Comparison of ENCODE assay signal across 13 cellular contexts in the genomic region with DNA sequence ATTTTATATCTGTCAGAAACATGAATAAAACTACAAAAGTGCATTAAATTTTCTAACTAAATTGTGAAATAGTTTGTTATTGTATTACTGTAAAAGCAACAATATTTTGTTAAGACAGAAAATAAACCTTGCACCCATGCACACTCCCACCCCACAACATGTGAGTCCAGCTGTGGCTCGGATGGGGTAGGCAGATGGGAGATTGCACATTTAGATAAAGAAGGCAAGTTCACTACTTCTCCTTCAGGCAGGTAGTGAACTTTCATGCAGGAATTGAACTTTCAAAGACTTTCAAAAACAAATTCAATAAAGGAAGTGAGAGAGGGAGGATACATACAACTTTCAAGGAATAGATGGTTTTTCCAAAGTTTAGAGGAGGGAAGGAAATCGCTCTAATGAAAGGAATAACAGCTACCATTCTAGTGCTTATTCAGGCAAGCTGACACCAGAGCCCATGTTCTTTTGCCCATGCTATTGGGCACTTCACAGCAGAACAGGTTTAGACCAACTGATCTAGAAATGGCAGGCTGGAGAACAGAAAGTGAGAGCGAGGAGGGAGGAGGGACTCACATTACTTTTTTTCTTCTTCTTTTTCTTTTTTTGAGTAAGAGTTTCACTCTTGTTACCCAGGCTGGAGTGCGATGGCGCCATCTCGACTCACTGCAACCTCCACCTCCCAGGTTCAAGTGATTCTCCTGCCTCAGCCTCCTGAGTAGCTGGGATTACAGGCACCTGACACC. TPM values are rescaled to one million over a fixed set of nuclear protein-coding genes. Genes with fewer than 3 reads are reported as not detected.
A peak's percentile ranks its signal among the peaks of the same experiment; 100 is the strongest.
DNase-seq lines count a peak whose midpoint lies in the region; ATAC-seq and TF ChIP-seq lines count a peak whose summit lies in the region.
"Had no signal": no experiment of that assay in that cellular context is flagged by ENCODE, and none has a peak within 500 bp of the region (broad histone marks: within the 10 kb centered on the region; RNA-seq: fewer than 3 reads in every experiment).

No MANE protein-coding gene starts in this region.

- H3K4me3 ChIP-seq in KMS-11 (IDR thresholded peaks at IDR 0.05; ENCODE audit: insufficient read depth, low read depth, low read length) = no peak overlapping the region
- H3K4me3 ChIP-seq in lower leg skin (ENCODE audit: low read depth, poor library complexity, severe bottlenecking) = no peak overlapping the region
- H3K4me3 ChIP-seq: adrenal gland, BLaER1, right atrium auricular region, thyroid gland had no signal

- intact Hi-C loops in lower leg skin (cut with DNase I; ENCODE audit: low total_unique reads) = no loop called here

- H3K27ac Mint-ChIP-seq in stimulated activated memory B cell treated with anti-CD40 and anti-IgM and Interleukin-4, amounts not matched to agents 10 μg/mL and 1 μg/mL and 100 μg/mL, for 72 hours = peak overlapping the region; percentile 97

- no peaks in the 10 kb centered on the region for H4K20me1 ChIP-seq in KMS-11 (ENCODE audit: insufficient read depth)
- H4K20me1 ChIP-seq: BLaER1 had no signal

- H3K4me2 ChIP-seq in KMS-11 = peak overlapping the region; percentile 86
- H3K4me2 ChIP-seq: BLaER1 had no signal

- H3K36me3 Mint-ChIP-seq in stimulated activated memory B cell treated with anti-CD40 and anti-IgM and Interleukin-4, amounts not matched to agents 10 μg/mL and 1 μg/mL and 100 μg/mL, for 72 hours = no peaks in the 10 kb centered on the region

- H3K27me3 ChIP-seq in KMS-11 (ENCODE audit: insufficient read depth, low read depth) = no peaks in the 10 kb centered on the region
- H3K27me3 ChIP-seq: right atrium auricular region, thyroid gland had no signal

- H3K4me1 ChIP-seq in KMS-11 (ENCODE audit: low read depth, poor library complexity, severe bottlenecking) = peaks cover 47% of the 10 kb centered on the region
- H3K4me1 ChIP-seq: thyroid gland had no signal

- peak overlapping the region; percentile 48 for H3K27ac ChIP-seq in KMS-11
- H3K27ac ChIP-seq: adrenal gland, BLaER1, right atrium auricular region, thyroid gland had no signal

- peak; percentile 29 for ATAC-seq in HG02588 (IDR thresholded peaks at IDR 0.05; ENCODE audit: unreplicated experiment)
- ATAC-seq in stimulated activated memory B cell treated with anti-CD40 and anti-IgM and Interleukin-4, amounts not matched to agents 10 μg/mL and 1 μg/mL and 100 μg/mL, for 72 hours = peak; percentile 13

- peaks cover 47% of the 10 kb centered on the region for H3K4me1 Mint-ChIP-seq in stimulated activated memory B cell treated with anti-CD40 and anti-IgM and Interleukin-4, amounts not matched to agents 10 μg/mL and 1 μg/mL and 100 μg/mL, for 72 hours

- no peak overlapping the region for H2AFZ ChIP-seq in KMS-11 (ENCODE audit: low read depth)

- TF ChIP-seq POLR2A in lower leg skin (IDR thresholded peaks at IDR 0.05) = no peak

- H3K36me3 ChIP-seq in KMS-11 (ENCODE audit: insufficient read depth) = no peaks in the 10 kb centered on the region
- H3K36me3 ChIP-seq: adrenal gland, BLaER1, right atrium auricular region, thyroid gland had no signal

- H3K79me2 ChIP-seq in KMS-11 (ENCODE audit: insufficient read depth, low read depth) = no peaks in the 10 kb centered on the region

- peak; percentile 27 for DNase-seq in activated naive CD4-positive, alpha-beta T cell treated with Interleukin-2 at 50 U/mL for 16 hours
- no peak for DNase-seq in activated naive CD4-positive, alpha-beta T cell (lab: John Stamatoyannopoulos, UW)
- DNase-seq in lower leg skin (ENCODE audit: low spot score in 2 of 2) (no peak), NCI-H1417 (lab: John Stamatoyannopoulos, UW) (no peak), SW 1271 (lab: John Stamatoyannopoulos, UW) (no peak)
- DNase-seq: adrenal gland, SHP77, thyroid gland had no signal

- H3K27me3 Mint-ChIP-seq in stimulated activated memory B cell treated with anti-CD40 and anti-IgM and Interleukin-4, amounts not matched to agents 10 μg/mL and 1 μg/mL and 100 μg/mL, for 72 hours = no peaks in the 10 kb centered on the region

- WGBS in lower leg skin, 2 donors = 71 to 78% methylated on average over 6 of the region's 6 CpGs

- TF ChIP-seq CTCF in KMS-11 (conservative IDR thresholded peaks at IDR 0.05; ENCODE audit: low read depth, low read length) = no peak
- no peak for TF ChIP-seq CTCF in lower leg skin (IDR thresholded peaks at IDR 0.05)

- peaks cover 3% of the 10 kb centered on the region for H3K9me3 Mint-ChIP-seq in stimulated activated memory B cell treated with anti-CD40 and anti-IgM and Interleukin-4, amounts not matched to agents 10 μg/mL and 1 μg/mL and 100 μg/mL, for 72 hours

- no peak overlapping the region; the same call in 1 of the 2 replicates for H3K9ac ChIP-seq in KMS-11
- H3K9ac ChIP-seq: BLaER1 had no signal

- peak overlapping the region; percentile 54 for H3K4me3 Mint-ChIP-seq in stimulated activated memory B cell treated with anti-CD40 and anti-IgM and Interleukin-4, amounts not matched to agents 10 μg/mL and 1 μg/mL and 100 μg/mL, for 72 hours

RNA-seq across cellular contexts. Expression of a gene that starts 28.5 kb away (rescaled TPM):
- total RNA-seq in lower leg skin = 100 to 1,000 TPM in 3 of 4 donors, 10 to 100 TPM in 1; 97.7 to 161 (median 120) TPM

RNA-seq across cellular contexts. Expression of a gene that starts 58.9 kb away (rescaled TPM):
- total RNA-seq in lower leg skin = 10 to 100 TPM; 21.7 to 39.2 (median 27.8) TPM
